ENCODE assay signal across 1 cellular context in genomic region chr1:81305997-81306452, GRCh38.
TF ChIP-seq lines count a peak whose summit lies in the region.

No MANE protein-coding gene starts in this region.

TF ChIP-seq in GM12878, 131 proteins besides CTCF, POLR2A, EP300 and RAD21 (continued from another document):
- no peak for TF ChIP-seq REST (IDR thresholded peaks at IDR 0.05; ENCODE audit: low read depth, low read length)
- TF ChIP-seq, protein P1, sequence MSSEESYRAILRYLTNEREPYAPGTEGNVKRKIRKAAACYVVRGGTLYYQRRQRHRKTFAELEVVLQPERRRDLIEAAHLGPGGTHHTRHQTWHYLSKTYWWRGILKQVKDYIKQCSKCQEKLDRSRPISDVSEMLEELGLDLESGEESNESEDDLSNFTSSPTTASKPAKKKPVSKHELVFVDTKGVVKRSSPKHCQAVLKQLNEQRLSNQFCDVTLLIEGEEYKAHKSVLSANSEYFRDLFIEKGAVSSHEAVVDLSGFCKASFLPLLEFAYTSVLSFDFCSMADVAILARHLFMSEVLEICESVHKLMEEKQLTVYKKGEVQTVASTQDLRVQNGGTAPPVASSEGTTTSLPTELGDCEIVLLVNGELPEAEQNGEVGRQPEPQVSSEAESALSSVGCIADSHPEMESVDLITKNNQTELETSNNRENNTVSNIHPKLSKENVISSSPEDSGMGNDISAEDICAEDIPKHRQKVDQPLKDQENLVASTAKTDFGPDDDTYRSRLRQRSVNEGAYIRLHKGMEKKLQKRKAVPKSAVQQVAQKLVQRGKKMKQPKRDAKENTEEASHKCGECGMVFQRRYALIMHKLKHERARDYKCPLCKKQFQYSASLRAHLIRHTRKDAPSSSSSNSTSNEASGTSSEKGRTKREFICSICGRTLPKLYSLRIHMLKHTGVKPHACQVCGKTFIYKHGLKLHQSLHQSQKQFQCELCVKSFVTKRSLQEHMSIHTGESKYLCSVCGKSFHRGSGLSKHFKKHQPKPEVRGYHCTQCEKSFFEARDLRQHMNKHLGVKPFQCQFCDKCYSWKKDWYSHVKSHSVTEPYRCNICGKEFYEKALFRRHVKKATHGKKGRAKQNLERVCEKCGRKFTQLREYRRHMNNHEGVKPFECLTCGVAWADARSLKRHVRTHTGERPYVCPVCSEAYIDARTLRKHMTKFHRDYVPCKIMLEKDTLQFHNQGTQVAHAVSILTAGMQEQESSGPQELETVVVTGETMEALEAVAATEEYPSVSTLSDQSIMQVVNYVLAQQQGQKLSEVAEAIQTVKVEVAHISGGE (CRISPR knock-in tag; IDR thresholded peaks at IDR 0.05) = no peak
- peak; percentile 15; the same call in 1 of the 2 replicates for TF ChIP-seq SMC3 (IDR thresholded peaks at IDR 0.05; ENCODE audit: borderline replicate concordance, low read length)
- TF ChIP-seq BCLAF1 (IDR thresholded peaks at IDR 0.05) = no peak
- no peak for TF ChIP-seq SP1 (IDR thresholded peaks at IDR 0.05; ENCODE audit: low read depth, low read length)
- no peak for TF ChIP-seq STAT3 (IDR thresholded peaks at IDR 0.05; ENCODE audit: low read depth, low read length)
